8 cellular contexts compared by ENCODE assay signal in the genomic region with DNA sequence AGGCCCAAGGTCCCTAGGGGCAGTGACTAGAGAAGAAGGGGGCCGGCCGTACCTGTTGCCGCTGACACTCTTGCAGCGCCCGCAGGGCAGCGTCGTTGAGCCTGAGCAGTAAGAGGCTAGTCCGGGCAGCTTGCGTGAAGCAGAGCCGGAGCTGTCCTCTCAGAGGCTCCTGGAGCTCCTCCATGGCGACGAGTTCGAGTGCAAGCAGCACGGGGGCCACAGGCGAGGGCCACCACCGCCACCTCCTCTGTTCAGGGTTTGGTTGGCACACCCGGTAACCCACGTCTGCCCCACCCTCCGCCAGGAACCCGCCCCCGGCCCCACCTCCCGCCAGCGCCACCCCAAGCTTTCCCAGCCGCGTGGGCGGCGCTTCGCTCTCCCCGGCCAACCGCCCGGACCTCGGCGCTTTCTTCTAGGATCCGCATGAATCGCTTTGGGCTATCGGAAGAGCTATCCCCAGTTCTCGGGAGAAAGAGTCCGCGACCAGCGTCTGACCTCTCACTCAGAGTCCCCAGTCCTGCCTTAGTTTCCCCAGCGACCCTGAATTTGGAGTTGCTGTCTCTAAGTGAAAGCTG. TPM values are rescaled to one million over a fixed set of nuclear protein-coding genes. Genes with fewer than 3 reads are reported as not detected.
DNase-seq lines count a peak whose midpoint lies in the region; ATAC-seq and TF ChIP-seq lines count a peak whose summit lies in the region.

A gene with protein sequence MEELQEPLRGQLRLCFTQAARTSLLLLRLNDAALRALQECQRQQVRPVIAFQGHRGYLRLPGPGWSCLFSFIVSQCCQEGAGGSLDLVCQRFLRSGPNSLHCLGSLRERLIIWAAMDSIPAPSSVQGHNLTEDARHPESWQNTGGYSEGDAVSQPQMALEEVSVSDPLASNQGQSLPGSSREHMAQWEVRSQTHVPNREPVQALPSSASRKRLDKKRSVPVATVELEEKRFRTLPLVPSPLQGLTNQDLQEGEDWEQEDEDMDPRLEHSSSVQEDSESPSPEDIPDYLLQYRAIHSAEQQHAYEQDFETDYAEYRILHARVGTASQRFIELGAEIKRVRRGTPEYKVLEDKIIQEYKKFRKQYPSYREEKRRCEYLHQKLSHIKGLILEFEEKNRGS (minus strand): TSS at position 249 of the 575 bp plus-strand sequence. CDS start 65 bp downstream, at position 184.

- ATAC-seq in right cardiac atrium = peak; percentile 91 to 93
- ATAC-seq in gastrocnemius medialis = peak; percentile 68 to 73

- DNase-seq in G401 (ENCODE audit: low spot score) (peak; percentile 75), HAP-1 (ENCODE audit: low spot score in 2 of 2) (peak; percentile 67 to 90), NAMALWA (ENCODE audit: low spot score) (peak; percentile 89), SW 1271 (lab: John Stamatoyannopoulos, UW) (peak; percentile 74 to 80), amniotic stem cell (lab: John Stamatoyannopoulos, UW) (peak; percentile 83), right cardiac atrium (peak; percentile 84 to 92 (median 92)), gastrocnemius medialis (peak; percentile 40 to 60), A172 (ENCODE audit: low spot score) (no peak)

- H3K4me3 ChIP-seq in HAP-1 (peak within 1 kb of the TSS; percentile 59), right cardiac atrium (ENCODE audit: low read length) (peak within 1 kb of the TSS; percentile 75), gastrocnemius medialis (peak within 1 kb of the TSS; percentile 61 to 84 (median 76))

- peaks cover 22% of the 10 kb centered on the region for H3K36me3 ChIP-seq in HAP-1 (replicated peaks)
- H3K36me3 ChIP-seq in gastrocnemius medialis = peaks cover 0 to 24% of the 10 kb centered on the region in 2 donors

- H3K4me1 ChIP-seq in HAP-1 (peaks cover 20% of the 10 kb centered on the region), right cardiac atrium (ENCODE audit: control insufficient read depth, insufficient read depth, low read length) (no peaks in the 10 kb centered on the region), gastrocnemius medialis (peaks cover 9 to 11% of the 10 kb centered on the region in 2 donors)

- intact Hi-C loops in right cardiac atrium (cut with DNase I) (no loop called here), gastrocnemius medialis (cut with DNase I; ENCODE audit: low total_unique reads) (loop anchor here (1.0 to 10.0 kb wide), 3 partner anchors 15 to 332 kb away; a partner anchor contains a TSS)

- WGBS in right cardiac atrium = under 1% methylated on average over 41 of the region's 41 CpGs

- H3K27me3 ChIP-seq in HAP-1 (ENCODE audit: low read depth) (no peaks in the 10 kb centered on the region), right cardiac atrium (ENCODE audit: control insufficient read depth, insufficient read depth) (no peaks in the 10 kb centered on the region), gastrocnemius medialis (no peaks in the 10 kb centered on the region)

- H3K27ac ChIP-seq in right cardiac atrium (ENCODE audit: low read length) (peak within 1 kb of the TSS; percentile 75), gastrocnemius medialis (peak within 1 kb of the TSS; percentile 86 to 90 (median 88))

- TF ChIP-seq CTCF in gastrocnemius medialis (IDR thresholded peaks at IDR 0.05 in 4 of 5, conservative IDR thresholded peaks at IDR 0.05 in 1 of 5) = no peak

- peak; percentile 25 to 43 for TF ChIP-seq POLR2A in gastrocnemius medialis (IDR thresholded peaks at IDR 0.05)

- in situ Hi-C loops in G401 (cut with HindIII; ENCODE audit: low sequenced_read_pairs) = loop anchor here (10.0 kb wide), 1 partner anchor 88 kb away; no protein-coding TSS in a partner anchor
- in situ Hi-C loops in HAP-1 (cut with MboI; ENCODE audit: low sequenced_read_pairs) = no loop called here
- in situ Hi-C loops in gastrocnemius medialis (cut with MboI; ENCODE audit: low sequenced_read_pairs in 4 of 4) = loop anchor here in 1 of 4 donors (25.0 kb wide), 2 partner anchors 935 to 1860 kb away; a partner anchor contains a TSS

- H3K9me3 ChIP-seq in HAP-1 (no peaks in the 10 kb centered on the region), right cardiac atrium (ENCODE audit: control insufficient read depth, low read length) (no peaks in the 10 kb centered on the region), gastrocnemius medialis (no peaks in the 10 kb centered on the region)

RNA-seq across cellular contexts. Expression of the gene that starts here (rescaled TPM):
- 44.6 and 51.2 TPM in 2 replicates for total RNA-seq in G401 (2014; rRNA removed; shearing (Covaris generic))
- total RNA-seq in right cardiac atrium = 1 to 10 TPM; 1.6 to 2.8 (median 1.9) TPM
- polyA plus RNA-seq in right cardiac atrium = 1.1 TPM
- total RNA-seq in gastrocnemius medialis = 1 to 10 TPM; 2.1 to 6.3 (median 2.6) TPM
- 3.6 and 6.1 TPM in 2 replicates for total RNA-seq in A172 (2014; rRNA removed; shearing (Covaris generic))
